In genomic region chr9:34633851-34634550, GRCh38 we compare ENCODE assay signal across 1 cellular context.
TF ChIP-seq lines count a peak whose summit lies in the region.

No MANE protein-coding gene starts in this region.

TF ChIP-seq in H1, 55 proteins besides CTCF, POLR2A, EP300 and RAD21:
- TF ChIP-seq CEBPB (IDR thresholded peaks at IDR 0.05; ENCODE audit: low read depth, low read length) = no peak
- TF ChIP-seq POU5F1 (IDR thresholded peaks at IDR 0.05; ENCODE audit: low read depth, low read length) = no peak
- TF ChIP-seq, protein P1, sequence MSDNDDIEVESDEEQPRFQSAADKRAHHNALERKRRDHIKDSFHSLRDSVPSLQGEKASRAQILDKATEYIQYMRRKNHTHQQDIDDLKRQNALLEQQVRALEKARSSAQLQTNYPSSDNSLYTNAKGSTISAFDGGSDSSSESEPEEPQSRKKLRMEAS (IDR thresholded peaks at IDR 0.05) = no peak
- TF ChIP-seq CREB1 (IDR thresholded peaks at IDR 0.05) = no peak
- TF ChIP-seq CHD2 (IDR thresholded peaks at IDR 0.05; ENCODE audit: low read length) = no peak
- TF ChIP-seq JUN (IDR thresholded peaks at IDR 0.05; ENCODE audit: low read depth, low read length) = no peak
- TF ChIP-seq CBX8 (IDR thresholded peaks at IDR 0.05; ENCODE audit: borderline replicate concordance, low read depth, low read length) = no peak
- no peak for TF ChIP-seq GABPA (IDR thresholded peaks at IDR 0.05; ENCODE audit: borderline replicate concordance, insufficient read depth, low read length)
- TF ChIP-seq TBP (IDR thresholded peaks at IDR 0.05; ENCODE audit: low read depth, low read length) = no peak
